Comparison of ENCODE assay signal across 8 cellular contexts in the genomic region with DNA sequence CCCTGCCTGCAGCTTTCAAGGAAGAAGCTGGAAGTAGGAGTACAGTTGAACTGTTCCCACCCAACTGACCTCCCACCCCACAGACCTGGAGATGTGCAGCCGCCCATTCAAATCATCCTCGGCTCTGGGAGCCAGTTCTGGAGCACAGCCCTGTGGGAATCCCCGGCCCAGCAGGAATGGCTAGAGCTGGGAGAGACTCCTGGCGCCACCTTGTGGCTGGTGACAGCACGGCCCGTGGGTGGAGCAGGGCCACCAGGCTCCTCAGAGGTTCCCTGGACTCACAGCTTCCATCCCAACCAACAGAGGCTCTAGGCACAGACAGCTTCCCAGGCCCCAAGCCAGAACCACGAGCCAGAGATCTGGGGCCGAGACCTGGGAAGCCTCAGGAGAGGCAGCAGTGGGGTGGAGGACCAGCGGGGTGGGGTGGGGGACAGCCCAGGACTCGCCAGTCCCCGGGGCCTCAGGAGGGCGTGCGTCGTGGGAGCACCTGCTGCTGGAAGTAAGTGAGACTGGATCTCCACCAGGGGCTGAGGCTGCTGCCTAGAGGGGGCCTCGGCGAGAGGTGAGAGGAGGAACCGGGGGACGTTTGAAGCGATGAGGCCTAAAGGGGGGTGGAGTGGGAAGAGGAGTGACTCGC. TPM values are rescaled to one million over a fixed set of nuclear protein-coding genes. Genes with fewer than 3 reads are reported as not detected.
DNase-seq lines count a peak whose midpoint lies in the region; ATAC-seq, FAIRE-seq and TF ChIP-seq lines count a peak whose summit lies in the region.

No MANE protein-coding gene starts in this region.

- no peak for FAIRE-seq in urothelium cell line (lab: Jason Lieb, UNC)

- intact Hi-C loops in heart right ventricle (cut with DNase I) (loop anchor here in 9 of 10 donors (1.0 to 5.0 kb wide), 6 partner anchors 91 to 111 kb away; a partner anchor contains a TSS), psoas muscle (cut with DNase I) (loop anchor here in 1 of 2 donors (1.0 kb wide), 1 partner anchor 109 kb away; no protein-coding TSS in a partner anchor)

- ATAC-seq in heart right ventricle, result peak; percentile 89 to 95 (median 92)
- peak; percentile 92 to 96 (median 96) for ATAC-seq in psoas muscle
- no peak for ATAC-seq in GM21576 (IDR thresholded peaks at IDR 0.05; ENCODE audit: unreplicated experiment)

- DNase-seq in GM03348 (ENCODE audit: low spot score), result peak; percentile 95
- DNase-seq in M059J (ENCODE audit: low read depth), result peak; percentile 67
- DNase-seq in SW 1271 (lab: John Stamatoyannopoulos, UW), result peak; percentile 16 to 68
- peak; percentile 55 for DNase-seq in amniotic epithelial cell (ENCODE audit: low read depth)
- peak; percentile 80 to 87 for DNase-seq in heart right ventricle
- DNase-seq in psoas muscle, result peak; percentile 85 to 95
- peak; percentile 87 for DNase-seq in urothelium cell line (ENCODE audit: low spot score)

- H3K4me1 ChIP-seq in heart right ventricle (peaks cover 0 to 10% (median 0%) of the 10 kb centered on the region in 9 donors), psoas muscle (peaks cover 5% of the 10 kb centered on the region)

- TF ChIP-seq CTCF in heart right ventricle (IDR thresholded peaks at IDR 0.05) (peak; percentile 68 to 93 (median 87)), psoas muscle (IDR thresholded peaks at IDR 0.05) (peak; percentile 87)

- H3K36me3 ChIP-seq in heart right ventricle (peaks cover 0 to 73% (median 12%) of the 10 kb centered on the region in 9 donors), psoas muscle (ENCODE audit: insufficient read depth in 1 of 2, low read depth in 1 of 2) (peaks cover 0 to 58% of the 10 kb centered on the region in 2 donors)

- H3K9me3 ChIP-seq in heart right ventricle (no peaks in the 10 kb centered on the region), psoas muscle (no peaks in the 10 kb centered on the region)

- H3K27me3 ChIP-seq in heart right ventricle (no peaks in the 10 kb centered on the region), psoas muscle (ENCODE audit: insufficient read depth in 3 of 3, low read length in 2 of 3) (no peaks in the 10 kb centered on the region)

- H3K27ac ChIP-seq in heart right ventricle (no peak overlapping the region), psoas muscle (no peak overlapping the region)

- no peak overlapping the region for H3K4me3 ChIP-seq in heart right ventricle
- H3K4me3 ChIP-seq in psoas muscle, result no peak overlapping the region

- 53 to 55% methylated on average over 20 of the region's 20 CpGs for WGBS in heart right ventricle, 2 donors
- 40 to 69% (median 44%) methylated on average over 16 to 20 of the region's 20 CpGs for WGBS in psoas muscle, 3 donors

RNA-seq across cellular contexts. Expression of a gene that starts 43.4 kb away (rescaled TPM):
- 57.1 and 64.0 TPM in 2 replicates for total RNA-seq in M059J (2014; rRNA removed; shearing (Covaris generic))
- total RNA-seq in heart right ventricle (10 to 100 TPM; 21.6 to 37.9 (median 24.9) TPM), psoas muscle (10 to 100 TPM; 21.3 to 53.3 (median 47.4) TPM)
- polyA plus RNA-seq in heart right ventricle (10 to 100 TPM; 18.9 to 19.3 TPM), psoas muscle (10 to 100 TPM; 12.8 to 43.3 (median 25.3) TPM)

Comparison
In these comparisons a context has a peak if more than half of its experiments do, and no peak if none do; other contexts are left out.
1. DNase-seq: peak in every context shown above with its lines; median percentile 95 in GM03348; 90 in psoas muscle; 87 in urothelium cell line; 84 in heart right ventricle; 67 in M059J; 55 in amniotic epithelial cell; 42 in SW 1271.